10 cellular contexts compared by ENCODE assay signal in genomic region chr17:27495460-27495859, GRCh38. TPM values are rescaled to one million over a fixed set of nuclear protein-coding genes. Genes with fewer than 3 reads are reported as not detected.
DNase-seq lines count a peak whose midpoint lies in the region; ATAC-seq and TF ChIP-seq lines count a peak whose summit lies in the region.
"Had no signal": no experiment of that assay in that cellular context is flagged by ENCODE, and none has a peak within 500 bp of the region (broad histone marks: within the 10 kb centered on the region; RNA-seq: fewer than 3 reads in every experiment).

No MANE protein-coding gene starts in this region.

- H3K9me3 Mint-ChIP-seq in progenitor cell of endocrine pancreas (ENCODE audit: low read depth), result peaks cover 2% of the 10 kb centered on the region
- H3K9me3 Mint-ChIP-seq: effector memory CD8-positive, alpha-beta T cell had no signal

- ATAC-seq in HG02884 (IDR thresholded peaks at IDR 0.05; ENCODE audit: unreplicated experiment), result peak; percentile 49
- ATAC-seq: effector memory CD8-positive, alpha-beta T cell had no signal

- peak overlapping the region; percentile 41 to 54 for H3K9ac ChIP-seq in duodenal mucosa (ENCODE audit: low read depth in 1 of 2, low read length in 2 of 2)

- no peaks in the 10 kb centered on the region for H3K27me3 ChIP-seq in duodenal mucosa (ENCODE audit: control insufficient read depth in 1 of 2, insufficient read depth in 2 of 2, low read length in 2 of 2)
- H3K27me3 ChIP-seq in ovary, result no peaks in the 10 kb centered on the region

- peaks cover 23 to 44% of the 10 kb centered on the region in 2 donors for H3K4me1 ChIP-seq in duodenal mucosa (ENCODE audit: control insufficient read depth in 1 of 2, insufficient read depth in 2 of 2, low read length in 2 of 2)
- peaks cover 9% of the 10 kb centered on the region for H3K4me1 ChIP-seq in ovary (ENCODE audit: insufficient read depth)

- H3K4me3 ChIP-seq in duodenal mucosa (ENCODE audit: low read depth in 1 of 2, low read length in 2 of 2), result peak overlapping the region; percentile 41 to 56
- H3K4me3 ChIP-seq in ovary, result no peak overlapping the region

- H3K27me3 Mint-ChIP-seq in progenitor cell of endocrine pancreas, result no peaks in the 10 kb centered on the region
- H3K27me3 Mint-ChIP-seq: effector memory CD8-positive, alpha-beta T cell had no signal

- no peak for TF ChIP-seq EP300 in ovary (IDR thresholded peaks at IDR 0.05)

- TF ChIP-seq CTCF in C4-2B (conservative IDR thresholded peaks at IDR 0.05), result no peak
- TF ChIP-seq CTCF in progenitor cell of endocrine pancreas (IDR thresholded peaks at IDR 0.05; ENCODE audit: unreplicated experiment), result no peak
- no peak for TF ChIP-seq CTCF in ovary (IDR thresholded peaks at IDR 0.05)

- H3K27ac Mint-ChIP-seq in progenitor cell of endocrine pancreas, result peak overlapping the region; percentile 99

- peak overlapping the region; percentile 44 for H3K4me3 Mint-ChIP-seq in progenitor cell of endocrine pancreas (ENCODE audit: low read depth)
- H3K4me3 Mint-ChIP-seq: effector memory CD8-positive, alpha-beta T cell had no signal

- H3K9me3 ChIP-seq in duodenal mucosa (ENCODE audit: control insufficient read depth in 1 of 2, low read length in 2 of 2), result no peaks in the 10 kb centered on the region
- H3K9me3 ChIP-seq in ovary, result no peaks in the 10 kb centered on the region

- H3K36me3 ChIP-seq in duodenal mucosa (ENCODE audit: control insufficient read depth in 1 of 2, insufficient read depth in 2 of 2, low read length in 2 of 2) (no peaks in the 10 kb centered on the region), ovary (no peaks in the 10 kb centered on the region)

- H3K36me3 Mint-ChIP-seq in progenitor cell of endocrine pancreas (ENCODE audit: insufficient read depth), result peaks cover 8% of the 10 kb centered on the region

- intact Hi-C loops in ovary (cut with DNase I), result loop anchor here in 1 of 4 donors (10.0 kb wide), 1 partner anchor 61 kb away; no protein-coding TSS in a partner anchor

- TF ChIP-seq POLR2A in ovary (IDR thresholded peaks at IDR 0.05), result no peak

- peaks cover 69% of the 10 kb centered on the region for H3K4me1 Mint-ChIP-seq in progenitor cell of endocrine pancreas (ENCODE audit: low read depth)

- DNase-seq in progenitor cell of endocrine pancreas (ENCODE audit: low spot score, unreplicated experiment) (no peak), ovary (no peak), COR-L47 (lab: John Stamatoyannopoulos, UW) (no peak)
- DNase-seq in activated naive CD4-positive, alpha-beta T cell treated with anti-CD3 and anti-CD28 coated beads, Interleukin-2, amount 50 U/mL, for 16 hours, result no peak
- DNase-seq in activated T-cell treated with anti-CD3 and anti-CD28 coated beads, Interleukin-2, amount 50 U/mL, for 48 hours, result no peak
- DNase-seq: effector memory CD8-positive, alpha-beta T cell; NCI-H510A treated with DMSO at 0.1 percent for 48 hours had no signal

- 98 to 99% (median 98%) methylated on average over 6 of the region's 6 CpGs for WGBS in ovary, 3 donors

- peak overlapping the region; percentile 63 for H3K27ac ChIP-seq in C4-2B
- peak overlapping the region; percentile 82 for H3K27ac ChIP-seq in duodenal mucosa (ENCODE audit: low read depth, low read length)
- no peak overlapping the region for H3K27ac ChIP-seq in ovary

RNA-seq across cellular contexts. Expression of gene KSR1, which starts 39.2 kb away (rescaled TPM):
- total RNA-seq in progenitor cell of endocrine pancreas (66.2 and 70.1 TPM in 2 replicates), ovary (10 to 100 TPM; 29.2 to 84.8 (median 39.5) TPM)
- 10 to 100 TPM; 27.7 to 56.9 TPM for polyA plus RNA-seq in ovary

Comparison
In these comparisons a context has a peak if more than half of its experiments do, and no peak if none do; other contexts are left out.
1. H3K27ac ChIP-seq: peak in C4-2B (single experiment) and duodenal mucosa (single experiment); none in ovary (0 of 2).